ENCODE assay signal across 13 cellular contexts in the genomic region with DNA sequence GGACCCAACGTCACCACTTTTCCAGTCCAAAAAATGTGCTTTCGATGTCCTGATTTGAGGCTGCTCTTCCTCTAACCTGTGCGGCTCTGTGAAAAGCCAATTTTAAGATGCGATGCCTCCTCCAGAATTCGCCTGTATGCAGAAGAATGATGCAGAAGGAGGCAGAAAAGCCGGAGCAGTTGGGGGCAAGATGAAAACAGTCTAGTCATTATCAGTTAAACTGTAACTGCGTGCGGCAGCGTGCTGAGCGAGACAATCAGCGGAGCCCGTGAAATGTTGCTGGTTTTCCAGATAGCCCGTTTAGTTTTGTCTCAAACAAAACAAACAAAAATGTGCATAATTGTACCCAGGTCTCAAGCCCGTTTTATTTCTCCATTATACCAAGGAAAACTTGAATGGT.
"Had no signal": no experiment of that assay in that cellular context is flagged by ENCODE, and none has a peak within 500 bp of the region (broad histone marks: within the 10 kb centered on the region; RNA-seq: fewer than 3 reads in every experiment).

No MANE protein-coding gene starts in this region.

- DNase-seq: activated B cell treated with CpG ODN at 0.5 μM for 24 hours; activated CD4-positive, alpha-beta T cell treated with anti-CD3 and anti-CD28 coated beads for 1 hour; activated CD8-positive, alpha-beta memory T cell treated with anti-CD3 and anti-CD28 coated beads, Interleukin-2, amount 10 ng/mL, durations not matched to agents 7 days and 5 days; activated effector memory CD4-positive, alpha-beta T cell treated with Interleukin-2 at 50 U/mL for 16 hours; activated naive CD4-positive, alpha-beta T cell; activated T-cell treated with anti-CD3 and anti-CD28 coated beads, Interleukin-2, amount 50 U/mL, for 24 hours; aorta; NCI-H1048; NCI-H187; NCI-H446 treated with DMSO at 0.1 percent for 48 hours; NCI-H524 treated with DMSO at 0.1 percent for 48 hours; PC-9; SHP77 treated with DMSO at 0.1 percent for 48 hours had no signal

- H3K4me3 ChIP-seq: PC-9 had no signal

- H3K27ac ChIP-seq: PC-9 had no signal

- ATAC-seq: activated CD8-positive, alpha-beta memory T cell treated with anti-CD3 and anti-CD28 coated beads, Interleukin-2, amount 10 ng/mL, durations not matched to agents 7 days and 5 days had no signal

- H3K4me2 ChIP-seq: PC-9 had no signal

- H2AFZ ChIP-seq: PC-9 had no signal
